In the genomic region with DNA sequence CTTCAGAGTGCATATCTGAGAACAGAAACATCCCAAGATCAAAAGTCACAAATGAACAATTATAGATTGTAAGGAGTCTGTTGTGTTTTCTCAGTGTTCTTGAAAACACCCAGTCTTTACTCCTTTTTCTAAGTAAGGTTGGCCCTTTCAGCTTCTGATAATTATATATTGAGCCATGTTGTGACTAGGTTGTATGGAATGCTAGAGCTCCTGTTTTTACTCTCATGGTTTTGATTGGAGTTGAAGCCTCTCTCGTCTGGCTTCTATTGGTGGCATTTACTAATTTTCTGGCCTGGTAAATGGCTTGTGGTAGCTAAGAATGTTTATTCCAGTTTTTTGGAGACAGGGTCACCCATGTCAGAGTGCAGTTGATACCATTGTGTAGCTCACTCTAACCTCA, we compare ENCODE assay signal across 10 cellular contexts.
A peak's percentile ranks its signal among the peaks of the same experiment; 100 is the strongest.
DNase-seq lines count a peak whose midpoint lies in the region; ATAC-seq and TF ChIP-seq lines count a peak whose summit lies in the region.
"Had no signal": no experiment of that assay in that cellular context is flagged by ENCODE, and none has a peak within 500 bp of the region (broad histone marks: within the 10 kb centered on the region; RNA-seq: fewer than 3 reads in every experiment).

No MANE protein-coding gene starts in this region.

- H3K4me3 Mint-ChIP-seq in activated CD8-positive, alpha-beta T cell treated with anti-CD3 and anti-CD28 coated beads for 36 hours, result no peak overlapping the region
- H3K4me3 Mint-ChIP-seq: activated CD8-positive, alpha-beta memory T cell treated with anti-CD3 and anti-CD28 coated beads, Interleukin-2, amount 10 ng/mL, durations not matched to agents 7 days and 5 days had no signal

- no peaks in the 10 kb centered on the region for H3K9me3 ChIP-seq in gastroesophageal sphincter
- H3K9me3 ChIP-seq in skeletal muscle tissue (ENCODE audit: control insufficient read depth in 3 of 3, low read length in 3 of 3), result no peaks in the 10 kb centered on the region

- H3K27me3 Mint-ChIP-seq in activated CD8-positive, alpha-beta T cell treated with anti-CD3 and anti-CD28 coated beads for 36 hours, result peaks cover 1% of the 10 kb centered on the region

- H3K27me3 ChIP-seq in gastroesophageal sphincter (no peaks in the 10 kb centered on the region), skeletal muscle tissue (ENCODE audit: control insufficient read depth in 3 of 3, insufficient read depth in 3 of 3, low read length in 3 of 3) (no peaks in the 10 kb centered on the region)

- no peak for TF ChIP-seq CTCF in gastroesophageal sphincter (IDR thresholded peaks at IDR 0.05)
- no peak for TF ChIP-seq CTCF in activated CD8-positive, alpha-beta T cell treated with anti-CD3 and anti-CD28 coated beads for 36 hours (IDR thresholded peaks at IDR 0.05)

- H3K4me3 ChIP-seq in gastroesophageal sphincter (no peak overlapping the region), skeletal muscle tissue (ENCODE audit: low read length in 3 of 3) (no peak overlapping the region)

- H3K9me3 Mint-ChIP-seq in activated CD8-positive, alpha-beta T cell treated with anti-CD3 and anti-CD28 coated beads for 36 hours, result no peaks in the 10 kb centered on the region

- H3K27ac ChIP-seq in gastroesophageal sphincter, result peak overlapping the region; percentile 84 to 98 (median 89)
- H3K27ac ChIP-seq in skeletal muscle tissue (ENCODE audit: low read depth, low read length), result peak overlapping the region; percentile 54
- H3K27ac ChIP-seq: C4-2B had no signal

- intact Hi-C loops in left ventricle myocardium superior (cut with micrococcal nuclease), result no loop called here
- intact Hi-C loops in activated CD8-positive, alpha-beta T cell treated with anti-CD3 and anti-CD28 coated beads for 36 hours (cut with micrococcal nuclease), result no loop called here

- ATAC-seq in gastroesophageal sphincter, result peak; percentile 47
- no peak for ATAC-seq in GM21576 (IDR thresholded peaks at IDR 0.05; ENCODE audit: unreplicated experiment)
- no peak for ATAC-seq in left ventricle myocardium superior
- ATAC-seq in activated CD8-positive, alpha-beta T cell treated with anti-CD3 and anti-CD28 coated beads for 36 hours, result no peak
- ATAC-seq: activated CD8-positive, alpha-beta memory T cell treated with anti-CD3 and anti-CD28 coated beads, Interleukin-2, amount 10 ng/mL, durations not matched to agents 7 days and 5 days had no signal

- H3K27ac Mint-ChIP-seq in activated CD8-positive, alpha-beta T cell treated with anti-CD3 and anti-CD28 coated beads for 36 hours, result no peak overlapping the region
- H3K27ac Mint-ChIP-seq: activated CD8-positive, alpha-beta memory T cell treated with anti-CD3 and anti-CD28 coated beads, Interleukin-2, amount 10 ng/mL, durations not matched to agents 7 days and 5 days had no signal

- TF ChIP-seq POLR2A in gastroesophageal sphincter (IDR thresholded peaks at IDR 0.05), result no peak

- 31 to 36% methylated on average over 1 of the region's 1 CpG for WGBS in gastroesophageal sphincter (ENCODE audit: low coverage in 1 of 2), 2 donors

- H3K4me1 Mint-ChIP-seq in activated CD8-positive, alpha-beta T cell treated with anti-CD3 and anti-CD28 coated beads for 36 hours (ENCODE audit: low read depth), result peaks cover 5% of the 10 kb centered on the region

- H3K36me3 Mint-ChIP-seq in activated CD8-positive, alpha-beta T cell treated with anti-CD3 and anti-CD28 coated beads for 36 hours (ENCODE audit: low read depth), result no peaks in the 10 kb centered on the region
- H3K36me3 Mint-ChIP-seq: activated CD8-positive, alpha-beta memory T cell treated with anti-CD3 and anti-CD28 coated beads, Interleukin-2, amount 10 ng/mL, durations not matched to agents 7 days and 5 days had no signal

- POLR2A ChIA-PET in activated CD8-positive, alpha-beta T cell treated with anti-CD3 and anti-CD28 coated beads for 36 hours (lab: Charles Lee), result no interaction called here

- H3K9ac ChIP-seq in skeletal muscle tissue (ENCODE audit: low read depth in 1 of 3, low read length in 3 of 3), result no peak overlapping the region

- H3K4me1 ChIP-seq in gastroesophageal sphincter (peaks cover 30 to 96% (median 35%) of the 10 kb centered on the region in 3 donors), skeletal muscle tissue (ENCODE audit: control insufficient read depth in 3 of 3, insufficient read depth in 3 of 3, low read length in 3 of 3) (peaks cover 40 to 54% (median 46%) of the 10 kb centered on the region in 3 donors)

- CTCF ChIA-PET in activated CD8-positive, alpha-beta T cell treated with anti-CD3 and anti-CD28 coated beads for 36 hours (lab: Charles Lee), result interaction anchor here (0.6 to 7.0 kb wide), 8 partner anchors 8 to 287 kb away, joined by 3 to 34 read pairs (median 3); no protein-coding TSS in a partner anchor

- DNase-seq in ELF-1 (ENCODE audit: low read depth, low spot score) (peak; percentile 12), amniotic epithelial cell (ENCODE audit: low read depth) (peak; percentile 75), left ventricle myocardium superior (no peak), NCI-H2081 treated with DMSO at 0.1 percent for 48 hours (lab: John Stamatoyannopoulos, UW) (no peak)
- DNase-seq in activated CD8-positive, alpha-beta T cell treated with anti-CD3 and anti-CD28 coated beads for 36 hours, result no peak
- DNase-seq: activated CD8-positive, alpha-beta memory T cell treated with anti-CD3 and anti-CD28 coated beads, Interleukin-2, amount 10 ng/mL, durations not matched to agents 7 days and 5 days had no signal

- H3K36me3 ChIP-seq in gastroesophageal sphincter, result no peaks in the 10 kb centered on the region
- H3K36me3 ChIP-seq in skeletal muscle tissue (ENCODE audit: control insufficient read depth in 3 of 3, insufficient read depth in 3 of 3, low read length in 3 of 3), result no peaks in the 10 kb centered on the region

- TF ChIP-seq EP300 in gastroesophageal sphincter (IDR thresholded peaks at IDR 0.05), result no peak

Comparison
In these comparisons a context has a peak if more than half of its experiments do, and no peak if none do; other contexts are left out.
1. DNase-seq: peak in ELF-1 (single experiment) and amniotic epithelial cell (single experiment); none in left ventricle myocardium superior (single experiment), activated CD8-positive, alpha-beta T cell treated with anti-CD3 and anti-CD28 coated beads for 36 hours (single experiment) and NCI-H2081 treated with DMSO at 0.1 percent for 48 hours (single experiment).